In the genomic region with DNA sequence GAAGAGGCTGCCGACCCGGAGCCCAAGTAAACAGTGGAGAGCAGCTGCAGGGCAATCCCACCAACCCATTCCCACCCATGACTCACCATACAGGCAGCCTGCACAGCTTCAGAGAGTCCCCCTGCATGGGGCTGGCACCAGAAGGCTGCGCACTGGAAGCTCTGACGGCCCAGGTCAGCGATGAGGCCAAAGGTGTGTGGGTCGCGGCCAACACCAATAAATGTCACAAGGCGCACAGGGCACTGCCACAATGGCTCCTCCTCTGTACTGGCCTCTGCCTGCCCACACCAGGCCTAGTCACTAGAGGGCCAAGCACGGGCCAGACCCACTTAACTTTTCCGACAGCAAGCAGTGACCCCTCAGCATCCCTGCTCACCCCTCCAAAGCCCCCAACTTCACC, we compare ENCODE assay signal across 18 cellular contexts. TPM values are rescaled to one million over a fixed set of nuclear protein-coding genes. Genes with fewer than 3 reads are reported as not detected.
"Had no signal": no experiment of that assay in that cellular context is flagged by ENCODE, and none has a peak within 500 bp of the region (broad histone marks: within the 10 kb centered on the region; RNA-seq: fewer than 3 reads in every experiment).

No MANE protein-coding gene starts in this region.

- H3K4me3 Mint-ChIP-seq: activated B cell treated with CpG ODN at 0.5 μM for 24 hours; activated CD4-positive, alpha-beta T cell treated with anti-CD3 and anti-CD28 coated beads, Interleukin-2, amount 10 ng/mL, durations not matched to agents 7 days and 5 days; activated naive CD8-positive, alpha-beta T cell treated with anti-CD3 and anti-CD28 coated beads for 36 hours had no signal

- H3K4me3 ChIP-seq: lower lobe of right lung had no signal

- H3K36me3 ChIP-seq: neutrophil had no signal

- ATAC-seq: esophagus mucosa; lower lobe of right lung; right cardiac atrium; stimulated activated naive CD8-positive, alpha-beta T cell treated with anti-CD3 and anti-CD28 coated beads, Interleukin-15, Interleukin-2, amounts not matched to agents 100 U/mL and 50 U/mL, for 24 hours had no signal

- H3K27ac Mint-ChIP-seq: activated B cell treated with CpG ODN at 0.5 μM for 24 hours; activated naive CD8-positive, alpha-beta T cell treated with anti-CD3 and anti-CD28 coated beads for 36 hours had no signal

- H3K27me3 ChIP-seq: neutrophil had no signal

- H3K27ac ChIP-seq: lower lobe of right lung, neutrophil had no signal

- H3K9me3 ChIP-seq: lower lobe of right lung, neutrophil had no signal

- H3K27me3 Mint-ChIP-seq: activated B cell treated with CpG ODN at 0.5 μM for 24 hours; activated CD4-positive, alpha-beta T cell treated with anti-CD3 and anti-CD28 coated beads, Interleukin-2, amount 10 ng/mL, durations not matched to agents 7 days and 5 days; activated naive CD8-positive, alpha-beta T cell treated with anti-CD3 and anti-CD28 coated beads for 36 hours had no signal

- FAIRE-seq: TTC549 had no signal

- DNase-seq: activated B cell treated with CpG ODN at 0.5 μM for 24 hours; activated CD4-positive, alpha-beta T cell treated with anti-CD3 and anti-CD28 coated beads, Interleukin-2, amount 10 ng/mL, durations not matched to agents 7 days and 5 days; activated gamma-delta T cell; activated naive CD8-positive, alpha-beta T cell treated with anti-CD3 and anti-CD28 coated beads for 36 hours; activated T-cell treated with anti-CD3 and anti-CD28 coated beads, Interleukin-2, amount 50 U/mL, for 1 hour; anterior cingulate cortex; cerebellar nuclear complex; hypothalamus; lower lobe of right lung; midbrain; posterior cingulate gyrus; right cardiac atrium; stimulated activated naive CD8-positive, alpha-beta T cell treated with anti-CD3 and anti-CD28 coated beads, Interleukin-15, Interleukin-2, amounts not matched to agents 100 U/mL and 50 U/mL, for 24 hours; T-helper 2 cell had no signal

- H3K9me3 Mint-ChIP-seq: activated B cell treated with CpG ODN at 0.5 μM for 24 hours; activated CD4-positive, alpha-beta T cell treated with anti-CD3 and anti-CD28 coated beads, Interleukin-2, amount 10 ng/mL, durations not matched to agents 7 days and 5 days; activated naive CD8-positive, alpha-beta T cell treated with anti-CD3 and anti-CD28 coated beads for 36 hours had no signal

RNA-seq across cellular contexts. Expression of gene EIF4EBP3, which starts 12.8 kb away (rescaled TPM):
- total RNA-seq: temporal lobe had no signal
